In the genomic region with DNA sequence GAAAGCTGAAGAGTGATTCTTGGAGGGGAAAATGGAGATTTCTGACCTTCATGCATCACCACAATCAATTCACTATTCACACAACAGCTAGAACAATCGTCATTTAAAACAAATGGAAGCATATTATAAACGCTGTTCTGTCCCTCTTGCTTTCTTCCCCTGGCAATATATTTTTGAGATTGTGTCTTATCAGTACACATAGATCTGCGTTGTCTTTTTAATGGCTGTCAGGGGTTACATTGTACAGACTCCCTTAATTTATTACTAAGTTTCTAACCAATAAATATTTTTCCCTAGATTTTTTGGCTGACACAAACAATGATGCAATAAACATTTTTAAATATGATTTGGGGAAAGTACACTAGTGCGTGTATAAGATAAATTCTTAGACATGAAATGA, we compare ENCODE assay signal across 1 cellular context.
TF ChIP-seq lines count a peak whose summit lies in the region.

No MANE protein-coding gene starts in this region.

TF ChIP-seq in SK-N-SH, 30 proteins besides CTCF, POLR2A, EP300 and RAD21 (continued from another document):
- TF ChIP-seq, protein P1, sequence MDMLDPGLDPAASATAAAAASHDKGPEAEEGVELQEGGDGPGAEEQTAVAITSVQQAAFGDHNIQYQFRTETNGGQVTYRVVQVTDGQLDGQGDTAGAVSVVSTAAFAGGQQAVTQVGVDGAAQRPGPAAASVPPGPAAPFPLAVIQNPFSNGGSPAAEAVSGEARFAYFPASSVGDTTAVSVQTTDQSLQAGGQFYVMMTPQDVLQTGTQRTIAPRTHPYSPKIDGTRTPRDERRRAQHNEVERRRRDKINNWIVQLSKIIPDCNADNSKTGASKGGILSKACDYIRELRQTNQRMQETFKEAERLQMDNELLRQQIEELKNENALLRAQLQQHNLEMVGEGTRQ (IDR thresholded peaks at IDR 0.05; ENCODE audit: borderline replicate concordance, low read depth, low read length) = no peak
- TF ChIP-seq, protein P2, sequence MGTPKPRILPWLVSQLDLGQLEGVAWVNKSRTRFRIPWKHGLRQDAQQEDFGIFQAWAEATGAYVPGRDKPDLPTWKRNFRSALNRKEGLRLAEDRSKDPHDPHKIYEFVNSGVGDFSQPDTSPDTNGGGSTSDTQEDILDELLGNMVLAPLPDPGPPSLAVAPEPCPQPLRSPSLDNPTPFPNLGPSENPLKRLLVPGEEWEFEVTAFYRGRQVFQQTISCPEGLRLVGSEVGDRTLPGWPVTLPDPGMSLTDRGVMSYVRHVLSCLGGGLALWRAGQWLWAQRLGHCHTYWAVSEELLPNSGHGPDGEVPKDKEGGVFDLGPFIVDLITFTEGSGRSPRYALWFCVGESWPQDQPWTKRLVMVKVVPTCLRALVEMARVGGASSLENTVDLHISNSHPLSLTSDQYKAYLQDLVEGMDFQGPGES (IDR thresholded peaks at IDR 0.05; ENCODE audit: low read depth, low read length) = no peak
- TF ChIP-seq SMC3 (IDR thresholded peaks at IDR 0.05; ENCODE audit: low read depth, low read length) (no peak; the same call in 1 of the 2 replicates), YY1 (IDR thresholded peaks at IDR 0.05; ENCODE audit: low read depth) (no peak), FOXJ3 (CRISPR knock-in tag; IDR thresholded peaks at IDR 0.05) (peak; percentile 75), JUND (IDR thresholded peaks at IDR 0.05) (peak; percentile 26; the same call in 1 of the 2 replicates), CHD2 (IDR thresholded peaks at IDR 0.05; ENCODE audit: low read length, partially characterized antibody) (peak; percentile 86), NRF1 (IDR thresholded peaks at IDR 0.05; ENCODE audit: low read depth, low read length) (no peak)
